In genomic region chr3:166829896-166830295, GRCh38 we compare ENCODE assay signal across 18 cellular contexts.
A peak's percentile ranks its signal among the peaks of the same experiment; 100 is the strongest.
DNase-seq lines count a peak whose midpoint lies in the region; ATAC-seq and TF ChIP-seq lines count a peak whose summit lies in the region.
"Had no signal": no experiment of that assay in that cellular context is flagged by ENCODE, and none has a peak within 500 bp of the region (broad histone marks: within the 10 kb centered on the region; RNA-seq: fewer than 3 reads in every experiment).

No MANE protein-coding gene starts in this region.

- no peaks in the 10 kb centered on the region for H3K27me3 Mint-ChIP-seq in natural killer cell (ENCODE audit: low read depth in 2 of 2)

- no peaks in the 10 kb centered on the region for H3K9me2 ChIP-seq in SK-N-SH

- no peak for TF ChIP-seq EP300 in SK-N-SH (IDR thresholded peaks at IDR 0.05; ENCODE audit: borderline replicate concordance in 1 of 2, low read depth in 1 of 2, low read length in 1 of 2)

- H3K9ac ChIP-seq in SK-N-SH: no peak overlapping the region
- H3K9ac ChIP-seq: GM23248, KMS-11 had no signal

- TF ChIP-seq CTCF in SK-N-SH (IDR thresholded peaks at IDR 0.05) (no peak), fibroblast of villous mesenchyme (IDR thresholded peaks at IDR 0.05; ENCODE audit: insufficient read depth, low read depth, low read length) (no peak), natural killer cell (IDR thresholded peaks at IDR 0.05) (no peak)

- 13% methylated on average over 3 of the region's 3 CpGs for WGBS in SK-N-SH (ENCODE audit: low lambda C conversion rate)

- H3K4me3 ChIP-seq in SK-N-SH (ENCODE audit: low read depth in 2 of 2, low read length in 1 of 2) (no peak overlapping the region), fibroblast of villous mesenchyme (ENCODE audit: low read depth, low read length) (no peak overlapping the region)
- H3K4me3 ChIP-seq: GM23248, tibial artery had no signal

- intact Hi-C loops in natural killer cell (cut with micrococcal nuclease): no loop called here

- no peak overlapping the region for H3K27ac Mint-ChIP-seq in natural killer cell
- H3K27ac Mint-ChIP-seq: activated T-helper 2 cell treated with anti-CD3 and anti-CD28 coated beads, Interferon-gamma antibody, Interleukin-2, Interleukin-4, amounts not matched to agents 10 μg/mL and 5 μg/mL and 100 μg/mL, durations not matched to agents 14 hours and 24 hours and 36 hours had no signal

- no peak for ATAC-seq in SK-N-SH treated with all-trans-retinoic acid at 6 μM for 48 hours
- no peak for ATAC-seq in GM19324 (IDR thresholded peaks at IDR 0.05; ENCODE audit: low FRiP score, unreplicated experiment)
- ATAC-seq in natural killer cell: no peak
- ATAC-seq in HG03565 (IDR thresholded peaks at IDR 0.05; ENCODE audit: unreplicated experiment): no peak
- ATAC-seq: right cardiac atrium had no signal

- H3K4me1 Mint-ChIP-seq in natural killer cell: no peaks in the 10 kb centered on the region
- H3K4me1 Mint-ChIP-seq: neural crest cell had no signal

- CTCF ChIA-PET in SK-N-SH (lab: Yijun Ruan, JAX): no interaction called here

- H3K79me2 ChIP-seq in SK-N-SH (ENCODE audit: insufficient read depth): no peaks in the 10 kb centered on the region

- DNase-seq in SK-N-SH (no peak), NCI-H748 (lab: John Stamatoyannopoulos, UW; ENCODE audit: unreplicated experiment) (peak; percentile 77), fibroblast of villous mesenchyme (ENCODE audit: low read depth) (peak; percentile 9), natural killer cell (no peak), epidermal melanocyte (ENCODE audit: insufficient read length, low spot score) (no peak)
- DNase-seq: ACHN; aorta; GM23248; NCI-H187; right cardiac atrium; stimulated activated CD8-positive, alpha-beta memory T cell treated with anti-CD3 and anti-CD28 coated beads, Interleukin-4, amount 100 ng/mL, for 48 hours; tibial artery had no signal

- no peaks in the 10 kb centered on the region for H3K4me1 ChIP-seq in SK-N-SH (ENCODE audit: control insufficient read depth in 1 of 2, insufficient read depth in 2 of 2, low read depth in 1 of 2, low read length in 1 of 2)
- H3K4me1 ChIP-seq: tibial artery had no signal

- H3K36me3 Mint-ChIP-seq in natural killer cell: no peaks in the 10 kb centered on the region

- no peak for TF ChIP-seq RAD21 in SK-N-SH (IDR thresholded peaks at IDR 0.05; ENCODE audit: low read length)

- H3K27me3 ChIP-seq in SK-N-SH (ENCODE audit: insufficient read depth): no peaks in the 10 kb centered on the region
- H3K27me3 ChIP-seq: tibial artery had no signal

- H3K36me3 ChIP-seq in SK-N-SH (replicated peaks in 1 of 2; ENCODE audit: control insufficient read depth in 1 of 2, insufficient read depth in 2 of 2, low read length in 1 of 2): no peaks in the 10 kb centered on the region
- H3K36me3 ChIP-seq: tibial artery had no signal

- H4K20me1 ChIP-seq in SK-N-SH (ENCODE audit: insufficient read depth): no peaks in the 10 kb centered on the region

- H3K9me3 Mint-ChIP-seq in natural killer cell: peaks cover 7 to 8% of the 10 kb centered on the region in 2 donors

- H3K9me3 ChIP-seq in SK-N-SH: no peaks in the 10 kb centered on the region
- H3K9me3 ChIP-seq: tibial artery had no signal

- POLR2A ChIA-PET in SK-N-SH (lab: Yijun Ruan, JAX): no interaction called here

- no peak overlapping the region for H3K27ac ChIP-seq in SK-N-SH (ENCODE audit: low read depth in 2 of 2, low read length in 1 of 2)
- H3K27ac ChIP-seq: GM23248, KMS-11, tibial artery had no signal

- H3K4me3 Mint-ChIP-seq in natural killer cell: no peak overlapping the region
- H3K4me3 Mint-ChIP-seq: neural crest cell had no signal

- H3K4me2 ChIP-seq in SK-N-SH: no peak overlapping the region
- H3K4me2 ChIP-seq: KMS-11 had no signal

- H3F3A ChIP-seq in SK-N-SH (replicated peaks; ENCODE audit: insufficient read depth): no peaks in the 10 kb centered on the region

- H2AFZ ChIP-seq in SK-N-SH (ENCODE audit: low read depth): no peak overlapping the region
- H2AFZ ChIP-seq: GM23248 had no signal

TF ChIP-seq in SK-N-SH treated with all-trans-retinoic acid at 6 μM for 48 hours, 23 proteins besides CTCF, POLR2A, EP300 and RAD21:
- TF ChIP-seq ISL1 (CRISPR knock-in tag; IDR thresholded peaks at IDR 0.05) (peak; percentile 43; the same call in 1 of the 2 replicates), CSRNP3 (CRISPR knock-in tag; IDR thresholded peaks at IDR 0.05) (no peak)

TF ChIP-seq in SK-N-SH, 30 proteins besides CTCF, POLR2A, EP300 and RAD21:
- TF ChIP-seq RXRA (IDR thresholded peaks at IDR 0.05; ENCODE audit: borderline replicate concordance, low read depth) (no peak), NFIC (IDR thresholded peaks at IDR 0.05; ENCODE audit: borderline replicate concordance) (no peak), EZH2phosphoT487 (IDR thresholded peaks at IDR 0.05; ENCODE audit: borderline replicate concordance, low read depth) (no peak), CHD2 (IDR thresholded peaks at IDR 0.05; ENCODE audit: low read length, partially characterized antibody) (no peak), ELF1 (IDR thresholded peaks at IDR 0.05) (no peak), REST (IDR thresholded peaks at IDR 0.05; ENCODE audit: low read depth, low read length) (no peak), PBX3 (IDR thresholded peaks at IDR 0.05) (no peak), FOSL2 (IDR thresholded peaks at IDR 0.05; ENCODE audit: borderline replicate concordance, low read depth) (no peak), GABPA (IDR thresholded peaks at IDR 0.05; ENCODE audit: low read depth) (no peak), RFX5 (IDR thresholded peaks at IDR 0.05; ENCODE audit: low read length) (no peak), NRF1 (IDR thresholded peaks at IDR 0.05; ENCODE audit: low read depth, low read length) (no peak), RCOR1 (IDR thresholded peaks at IDR 0.05; ENCODE audit: low read length) (no peak), SIN3A (IDR thresholded peaks at IDR 0.05; ENCODE audit: borderline replicate concordance, low read depth, low read length) (no peak), YY1 (IDR thresholded peaks at IDR 0.05; ENCODE audit: low read depth) (no peak), MAX (IDR thresholded peaks at IDR 0.05; ENCODE audit: low read depth) (no peak)

Comparison
In these comparisons a context has a peak if more than half of its experiments do, and no peak if none do; other contexts are left out.
1. DNase-seq: peak in NCI-H748 (single experiment) and fibroblast of villous mesenchyme (single experiment); none in SK-N-SH (single experiment), natural killer cell (single experiment) and epidermal melanocyte (single experiment).